ENCODE assay signal across 8 cellular contexts in the genomic region with DNA sequence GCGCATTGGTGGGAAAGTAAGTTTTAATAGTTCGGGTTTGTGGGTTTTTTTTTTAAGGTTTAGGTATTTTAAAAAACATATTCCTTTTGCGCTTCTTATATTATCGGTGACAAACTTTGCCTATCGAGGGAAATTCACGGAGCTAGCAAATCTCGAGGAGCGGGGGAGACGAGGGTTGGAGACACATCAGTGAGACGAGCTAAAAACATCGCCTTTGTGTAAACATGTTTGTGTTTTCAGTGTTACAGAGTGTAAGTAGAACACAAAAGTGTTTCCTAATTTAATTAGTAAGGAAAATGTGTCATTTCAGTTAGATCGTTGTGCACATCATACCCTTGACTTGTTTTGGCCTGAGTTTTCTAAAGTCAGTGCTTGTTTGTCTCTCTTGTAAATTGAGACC. TPM values are rescaled to one million over a fixed set of nuclear protein-coding genes. Genes with fewer than 3 reads are reported as not detected.
DNase-seq lines count a peak whose midpoint lies in the region; ATAC-seq and TF ChIP-seq lines count a peak whose summit lies in the region.

No MANE protein-coding gene starts in this region.

- no peak for TF ChIP-seq EP300 in ovary (IDR thresholded peaks at IDR 0.05)

- DNase-seq in OCI-LY7 (ENCODE audit: low spot score) (peak; percentile 15), epithelial cell of esophagus (ENCODE audit: low read depth) (no peak), ovary (no peak), superior temporal gyrus (ENCODE audit: extremely low spot score) (no peak), G401 (ENCODE audit: low spot score) (no peak)

- peaks cover 63% of the 10 kb centered on the region for H3K79me2 ChIP-seq in DOHH2 (ENCODE audit: control insufficient read depth, low read length)
- peaks cover 66% of the 10 kb centered on the region for H3K79me2 ChIP-seq in OCI-LY7 (ENCODE audit: insufficient read depth, low read depth, low read length)

- H3K27ac ChIP-seq in DOHH2 (ENCODE audit: low read depth, low read length), result peak overlapping the region; percentile 66; the same call in 1 of the 2 replicates
- H3K27ac ChIP-seq in OCI-LY7 (ENCODE audit: low read depth, low read length, poor library complexity, severe bottlenecking), result peak overlapping the region; percentile 69
- H3K27ac ChIP-seq in ovary, result peak overlapping the region; percentile 85 to 86

- H3K4me1 ChIP-seq in DOHH2 (ENCODE audit: control insufficient read depth, low read length) (peaks cover 27% of the 10 kb centered on the region), OCI-LY7 (ENCODE audit: insufficient read depth, low read length, poor library complexity, severe bottlenecking) (peaks cover 37% of the 10 kb centered on the region), ovary (ENCODE audit: insufficient read depth) (peaks cover 4% of the 10 kb centered on the region)

- ATAC-seq in GM18505 (IDR thresholded peaks at IDR 0.05; ENCODE audit: unreplicated experiment), result no peak
- ATAC-seq in GM21529 (IDR thresholded peaks at IDR 0.05; ENCODE audit: unreplicated experiment), result no peak

- H3K9me3 ChIP-seq in DOHH2 (ENCODE audit: control insufficient read depth, insufficient read depth, low read length) (no peaks in the 10 kb centered on the region), OCI-LY7 (ENCODE audit: low read length) (no peaks in the 10 kb centered on the region), ovary (no peaks in the 10 kb centered on the region)

- WGBS in ovary, 3 donors, result 2 to 5% (median 3%) methylated on average over 12 of the region's 12 CpGs

- H3K9me2 ChIP-seq in DOHH2 (replicated peaks; ENCODE audit: control insufficient read depth, low read length), result no peaks in the 10 kb centered on the region
- no peaks in the 10 kb centered on the region for H3K9me2 ChIP-seq in OCI-LY7 (ENCODE audit: insufficient read depth, low read length)

- TF ChIP-seq CTCF in DOHH2 (IDR thresholded peaks at IDR 0.05; ENCODE audit: low read depth, low read length, poor library complexity, severe bottlenecking), result no peak
- no peak for TF ChIP-seq CTCF in OCI-LY7 (conservative IDR thresholded peaks at IDR 0.05; ENCODE audit: low read length)
- no peak for TF ChIP-seq CTCF in epithelial cell of esophagus (IDR thresholded peaks at IDR 0.05; ENCODE audit: insufficient read depth, low read depth, low read length, missing control alignments)
- no peak for TF ChIP-seq CTCF in ovary (IDR thresholded peaks at IDR 0.05)

- intact Hi-C loops in OCI-LY7 (cut with micrococcal nuclease; ENCODE audit: unreplicated experiment), result loop anchor here (5.0 kb wide), 2 partner anchors 542 to 682 kb away; a partner anchor contains a TSS
- intact Hi-C loops in ovary (cut with DNase I), result loop anchor here in 1 of 4 donors (10.0 kb wide), 1 partner anchor 1354 kb away; no protein-coding TSS in a partner anchor

- in situ Hi-C loops in G401 (cut with HindIII; ENCODE audit: low sequenced_read_pairs), result no loop called here

- H4K20me1 ChIP-seq in DOHH2 (ENCODE audit: control insufficient read depth, insufficient read depth, low read depth, low read length) (peaks cover 30% of the 10 kb centered on the region), OCI-LY7 (ENCODE audit: insufficient read depth, low read length) (peaks cover 33% of the 10 kb centered on the region)

- H3K4me3 ChIP-seq in DOHH2 (ENCODE audit: low read length), result peak overlapping the region; percentile 99
- H3K4me3 ChIP-seq in OCI-LY7 (ENCODE audit: low read depth, low read length, poor library complexity, severe bottlenecking), result peak overlapping the region; percentile 98
- peak overlapping the region; percentile 82 for H3K4me3 ChIP-seq in epithelial cell of esophagus (ENCODE audit: low read length)
- peak overlapping the region; percentile 60 for H3K4me3 ChIP-seq in ovary

- peaks cover 59% of the 10 kb centered on the region for H3K36me3 ChIP-seq in DOHH2 (ENCODE audit: control insufficient read depth, low read length)
- peaks cover 56% of the 10 kb centered on the region for H3K36me3 ChIP-seq in OCI-LY7 (ENCODE audit: insufficient read depth, low read length)
- H3K36me3 ChIP-seq in ovary, result no peaks in the 10 kb centered on the region

- no peak for TF ChIP-seq POLR2A in ovary (IDR thresholded peaks at IDR 0.05)
- TF ChIP-seq POLR2A in GM18505 (IDR thresholded peaks at IDR 0.05; ENCODE audit: borderline replicate concordance, extremely low read depth, insufficient read depth, insufficient read length), result no peak

- no peak overlapping the region for H2AFZ ChIP-seq in OCI-LY7 (ENCODE audit: low read length)

- peaks cover 24% of the 10 kb centered on the region for H3F3A ChIP-seq in DOHH2 (ENCODE audit: control insufficient read depth, insufficient read depth)

- CTCF ChIA-PET in OCI-LY7 (lab: Charles Lee; ENCODE audit: unreplicated experiment), result no interaction called here

- H3K4me2 ChIP-seq in DOHH2 (ENCODE audit: low read length) (peak overlapping the region; percentile 80), OCI-LY7 (ENCODE audit: low read length) (peak overlapping the region; percentile 93)

- POLR2A ChIA-PET in OCI-LY7 (lab: Charles Lee), result interaction anchor here (0.6 to 1.8 kb wide), 10 partner anchors 8 to 681 kb away, joined by 3 to 10 read pairs (median 3); a partner anchor contains a TSS

- no TSS peak for BruUV-seq in OCI-LY7 (replicated peaks; lab: Mats Ljungman, UMichigan)

- H3K27me3 ChIP-seq in DOHH2 (ENCODE audit: control insufficient read depth, low read length) (no peaks in the 10 kb centered on the region), ovary (no peaks in the 10 kb centered on the region)

RNA-seq across cellular contexts. Expression of a gene that starts 0.9 kb away (rescaled TPM):
- total RNA-seq in OCI-LY7 (2014; rRNA removed; shearing (Covaris generic)), result 350 and 372 TPM in 2 replicates
- 736 and 805 TPM in 2 replicates for total RNA-seq in OCI-LY7 (2022)
- total RNA-seq in ovary, result 1,000 to 10,000 TPM in 2 of 7 donors, 100 to 1,000 TPM in 5; 648 to 1,276 (median 885) TPM
- 1,000 to 10,000 TPM; 1,240 to 1,776 TPM for polyA plus RNA-seq in ovary
- 310 and 326 TPM in 2 replicates for total RNA-seq in G401 (2014; rRNA removed; shearing (Covaris generic))

RNA-seq across cellular contexts. Expression of a gene that starts 50.6 kb away (rescaled TPM):
- total RNA-seq in OCI-LY7 (2014; rRNA removed; shearing (Covaris generic)), result 0.75 and 1.5 TPM in 2 replicates
- total RNA-seq in OCI-LY7 (2022), result 4.7 and 5.6 TPM in 2 replicates
- under 1 TPM; 0.08 to 0.73 (median 0.11) TPM for total RNA-seq in ovary
- polyA plus RNA-seq in ovary, result under 1 TPM in 1 of 2 donors, not detected in 1; 0.18 TPM
- total RNA-seq in G401 (2014; rRNA removed; shearing (Covaris generic)), result 11.3 and 11.8 TPM in 2 replicates
